ENCODE assay signal across 19 cellular contexts in the genomic region with DNA sequence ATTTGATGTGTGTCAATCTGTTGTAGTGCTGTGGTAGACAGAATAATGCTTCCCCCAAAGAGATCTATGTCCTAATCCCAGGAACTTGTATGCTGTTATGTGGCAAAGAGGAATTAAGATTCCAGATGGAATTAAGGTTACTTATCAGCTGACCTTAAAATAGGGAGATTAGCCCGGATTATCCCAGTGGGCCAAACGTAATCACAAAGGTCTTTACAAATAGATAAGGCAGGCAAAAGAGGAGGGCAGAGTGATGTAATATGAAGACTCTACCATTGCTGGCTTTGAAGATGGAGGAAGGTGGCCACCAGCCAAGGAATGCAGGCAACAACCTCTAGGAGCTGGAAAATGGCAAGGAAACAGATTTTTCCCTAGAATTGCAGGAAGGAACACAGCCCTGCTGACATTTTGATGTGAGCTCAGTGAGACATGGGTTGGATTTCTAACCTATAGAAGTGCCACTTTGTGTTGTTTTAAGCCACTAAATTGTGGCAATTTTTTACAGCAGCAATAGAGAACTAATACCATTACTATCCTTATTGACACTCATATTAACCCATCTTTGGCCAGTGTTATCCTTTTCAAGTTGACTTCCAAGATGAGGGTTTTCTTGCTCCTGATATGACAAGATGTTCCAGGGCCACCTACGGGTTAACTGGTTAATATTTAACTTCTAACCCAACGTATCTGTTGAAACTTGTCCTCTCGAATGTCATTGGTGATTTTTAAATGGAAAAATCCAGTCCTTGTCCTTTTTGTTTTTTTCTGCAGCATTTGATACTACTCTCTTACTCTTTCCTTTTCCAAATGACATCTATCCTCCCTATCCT. TPM values are rescaled to one million over a fixed set of nuclear protein-coding genes. Genes with fewer than 3 reads are reported as not detected.
DNase-seq lines count a peak whose midpoint lies in the region; ATAC-seq and TF ChIP-seq lines count a peak whose summit lies in the region.
"Had no signal": no experiment of that assay in that cellular context is flagged by ENCODE, and none has a peak within 500 bp of the region (broad histone marks: within the 10 kb centered on the region; RNA-seq: fewer than 3 reads in every experiment).

No MANE protein-coding gene starts in this region.

- H3K4me3 ChIP-seq in OCI-LY7 (ENCODE audit: low read depth, low read length, poor library complexity, severe bottlenecking): no peak overlapping the region
- H3K4me3 ChIP-seq in fibroblast of pulmonary artery (replicated peaks; ENCODE audit: low read depth, low read length): no peak overlapping the region
- H3K4me3 ChIP-seq: GM23338 had no signal

- CTCF ChIA-PET in OCI-LY7 (lab: Charles Lee; ENCODE audit: unreplicated experiment): no interaction called here

- H4K20me1 ChIP-seq in OCI-LY7 (ENCODE audit: insufficient read depth, low read length): no peaks in the 10 kb centered on the region

- TF ChIP-seq CTCF in 22Rv1 (IDR thresholded peaks at IDR 0.05) (no peak), OCI-LY7 (conservative IDR thresholded peaks at IDR 0.05; ENCODE audit: low read length) (0 out of 2 replicates have a peak, but pooled peaks have one; percentile 13), fibroblast of pulmonary artery (IDR thresholded peaks at IDR 0.05; ENCODE audit: low read length, missing control alignments) (no peak)

- ATAC-seq in GM18861 (IDR thresholded peaks at IDR 0.05; ENCODE audit: unreplicated experiment) (no peak), HG03439 (IDR thresholded peaks at IDR 0.05; ENCODE audit: unreplicated experiment) (no peak), HG03520 (IDR thresholded peaks at IDR 0.05; ENCODE audit: unreplicated experiment) (no peak)
- ATAC-seq: GM23338, Panc1 had no signal

- no peaks in the 10 kb centered on the region for H3K79me2 ChIP-seq in OCI-LY7 (ENCODE audit: insufficient read depth, low read depth, low read length)

- no peaks in the 10 kb centered on the region for H3K9me2 ChIP-seq in OCI-LY7 (ENCODE audit: insufficient read depth, low read length)

- H3K4me1 ChIP-seq in OCI-LY7 (ENCODE audit: insufficient read depth, low read length, poor library complexity, severe bottlenecking): peaks cover 32% of the 10 kb centered on the region

- H3K4me2 ChIP-seq in OCI-LY7 (ENCODE audit: low read length): no peak overlapping the region
- H3K4me2 ChIP-seq: GM23338 had no signal

- POLR2A ChIA-PET in OCI-LY7 (lab: Charles Lee): interaction anchor here (0.7 kb wide), 1 partner anchor 312 kb away, joined by 4 read pairs; no protein-coding TSS in a partner anchor

- no peaks in the 10 kb centered on the region for H3K9me3 ChIP-seq in OCI-LY7 (ENCODE audit: low read length)

- DNase-seq in EL (peak; percentile 34), OCI-LY7 (ENCODE audit: low spot score) (no peak), fibroblast of pulmonary artery (ENCODE audit: low read depth) (peak; percentile 29), kidney tubule cell (ENCODE audit: low spot score) (no peak)
- DNase-seq: ACHN, HCEC 1CT, KBM-7, MV-4-11, NCI-H1694 treated with DMSO at 0.1 percent for 48 hours, NCI-H2107, NCI-H510A treated with DMSO at 0.1 percent for 48 hours, SW 1271 had no signal

- BruUV-seq in OCI-LY7 (replicated peaks; lab: Mats Ljungman, UMichigan): no TSS peak

- H2AFZ ChIP-seq in OCI-LY7 (ENCODE audit: low read length): no peak overlapping the region
- H2AFZ ChIP-seq: GM23338 had no signal

- H3K36me3 ChIP-seq in OCI-LY7 (ENCODE audit: insufficient read depth, low read length): no peaks in the 10 kb centered on the region

- H3K27ac ChIP-seq in 22Rv1 (peak overlapping the region; percentile 35), OCI-LY7 (ENCODE audit: low read depth, low read length, poor library complexity, severe bottlenecking) (no peak overlapping the region)
- H3K27ac ChIP-seq: C4-2B had no signal

- intact Hi-C loops in OCI-LY7 (cut with micrococcal nuclease; ENCODE audit: unreplicated experiment): loop anchor here (2.0 kb wide), 3 partner anchors 115 to 805 kb away; partner anchors contain the start of gene OSBPL3

RNA-seq across cellular contexts. Expression of gene CYCS, which starts 29.3 kb away (rescaled TPM):
- 65.2 and 68.7 TPM in 2 replicates for total RNA-seq in OCI-LY7 (2014; rRNA removed; shearing (Covaris generic))
- 153 and 175 TPM in 2 replicates for total RNA-seq in OCI-LY7 (2022)

Comparison
In these comparisons a context has a peak if more than half of its experiments do, and no peak if none do; other contexts are left out.
1. DNase-seq: peak in EL (single experiment) and fibroblast of pulmonary artery (single experiment); none in OCI-LY7 (single experiment) and kidney tubule cell (single experiment).